ENCODE assay signal across 1 cellular context in the genomic region with DNA sequence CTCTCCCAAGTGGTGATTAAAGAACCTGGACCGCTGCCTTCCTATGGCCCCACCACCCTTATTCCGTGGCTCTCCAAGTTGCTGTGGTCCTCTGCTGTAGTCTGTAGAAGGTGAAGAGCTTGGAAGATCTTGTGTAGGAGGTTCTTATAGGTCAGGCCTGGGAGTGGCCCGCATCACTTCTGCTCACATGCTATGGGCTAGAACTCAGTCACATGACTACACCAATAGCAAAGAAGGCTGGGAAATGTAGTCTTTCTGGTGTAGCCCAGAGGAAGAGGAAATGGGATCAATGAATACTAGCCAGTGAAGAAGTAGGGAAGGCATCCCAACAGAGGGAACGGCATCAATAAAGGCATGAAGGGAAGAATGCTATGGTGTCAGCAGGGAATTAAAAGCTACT.
A peak's percentile ranks its signal among the peaks of the same experiment; 100 is the strongest.
TF ChIP-seq lines count a peak whose summit lies in the region.

No MANE protein-coding gene starts in this region.

TF ChIP-seq in K562, 482 proteins besides CTCF, POLR2A, EP300 and RAD21 (continued from another document and continues in another):
- TF ChIP-seq, protein P1, sequence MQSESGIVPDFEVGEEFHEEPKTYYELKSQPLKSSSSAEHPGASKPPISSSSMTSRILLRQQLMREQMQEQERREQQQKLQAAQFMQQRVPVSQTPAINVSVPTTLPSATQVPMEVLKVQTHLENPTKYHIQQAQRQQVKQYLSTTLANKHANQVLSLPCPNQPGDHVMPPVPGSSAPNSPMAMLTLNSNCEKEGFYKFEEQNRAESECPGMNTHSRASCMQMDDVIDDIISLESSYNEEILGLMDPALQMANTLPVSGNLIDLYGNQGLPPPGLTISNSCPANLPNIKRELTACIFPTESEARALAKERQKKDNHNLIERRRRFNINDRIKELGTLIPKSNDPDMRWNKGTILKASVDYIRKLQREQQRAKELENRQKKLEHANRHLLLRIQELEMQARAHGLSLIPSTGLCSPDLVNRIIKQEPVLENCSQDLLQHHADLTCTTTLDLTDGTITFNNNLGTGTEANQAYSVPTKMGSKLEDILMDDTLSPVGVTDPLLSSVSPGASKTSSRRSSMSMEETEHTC (IDR thresholded peaks at IDR 0.05): no peak
- TF ChIP-seq ARHGAP35 (IDR thresholded peaks at IDR 0.05; ENCODE audit: partially characterized antibody) (no peak), ZNF77 (CRISPR knock-in tag; IDR thresholded peaks at IDR 0.05) (no peak), ZNF764 (CRISPR knock-in tag; IDR thresholded peaks at IDR 0.05; ENCODE audit: low read depth) (no peak), CBFA2T2 (conservative IDR thresholded peaks at IDR 0.05) (peak; percentile 31; the same call in 1 of the 2 replicates), NR2C2 (CRISPR knock-in tag; IDR thresholded peaks at IDR 0.05) (no peak), NR2C2 (tag; IDR thresholded peaks at IDR 0.05) (peak; percentile 65), TAF15 (IDR thresholded peaks at IDR 0.05; ENCODE audit: low read depth, low read length) (no peak), RAD51 (IDR thresholded peaks at IDR 0.05; ENCODE audit: borderline replicate concordance, low read depth) (peak; percentile 82), GABPB2 (CRISPR knock-in tag; conservative IDR thresholded peaks at IDR 0.05) (no peak), GTF2F1 (IDR thresholded peaks at IDR 0.05; ENCODE audit: low read depth, low read length) (no peak), KLF1 (tag; IDR thresholded peaks at IDR 0.05) (no peak), PCBP1 (IDR thresholded peaks at IDR 0.05; ENCODE audit: low read depth, low read length, poor library complexity, severe bottlenecking) (no peak), ZNF785 (CRISPR knock-in tag; IDR thresholded peaks at IDR 0.05) (no peak), FUS (optimal IDR thresholded peaks at IDR 0.05; ENCODE audit: low read depth, low read length) (no peak), ZBTB1 (CRISPR knock-in tag; IDR thresholded peaks at IDR 0.05; ENCODE audit: borderline replicate concordance, low read depth) (no peak), GATAD2A (IDR thresholded peaks at IDR 0.05) (no peak), MYBL2 (IDR thresholded peaks at IDR 0.05; ENCODE audit: low read depth) (no peak), MYBL2 (CRISPR knock-in tag; IDR thresholded peaks at IDR 0.05; ENCODE audit: borderline replicate concordance) (no peak), ZNF431 (CRISPR knock-in tag; IDR thresholded peaks at IDR 0.05) (no peak), NR4A1 (CRISPR knock-in tag; IDR thresholded peaks at IDR 0.05) (no peak), NR4A1 (tag; IDR thresholded peaks at IDR 0.05) (no peak), HIVEP1 (CRISPR knock-in tag; IDR thresholded peaks at IDR 0.05) (no peak), FOXJ2 (tag; IDR thresholded peaks at IDR 0.05) (no peak), KDM5B (IDR thresholded peaks at IDR 0.05; ENCODE audit: insufficient replicate concordance, low read depth, low read length) (no peak), HLTF (IDR thresholded peaks at IDR 0.05) (no peak), GATA2 (CRISPR knock-in tag; IDR thresholded peaks at IDR 0.05) (no peak), HNRNPL (IDR thresholded peaks at IDR 0.05; ENCODE audit: low read depth, low read length) (no peak), RBM25 (IDR thresholded peaks at IDR 0.05; ENCODE audit: low read depth, low read length, severe bottlenecking) (no peak), CAMTA2 (CRISPR knock-in tag; conservative IDR thresholded peaks at IDR 0.05) (no peak), U2AF1 (optimal IDR thresholded peaks at IDR 0.05; ENCODE audit: low read depth, low read length) (no peak), SMARCE1 (IDR thresholded peaks at IDR 0.05) (no peak), POLR2H (tag; IDR thresholded peaks at IDR 0.05; ENCODE audit: low read depth) (no peak), FIP1L1 (IDR thresholded peaks at IDR 0.05; ENCODE audit: low read depth, low read length, poor library complexity, severe bottlenecking) (no peak), CGGBP1 (CRISPR knock-in tag; IDR thresholded peaks at IDR 0.05) (no peak), BRD9 (IDR thresholded peaks at IDR 0.05; ENCODE audit: low read depth, partially characterized antibody) (no peak), SPI1 (IDR thresholded peaks at IDR 0.05; ENCODE audit: borderline replicate concordance, low read depth, low read length) (peak; percentile 50; the same call in 1 of the 2 replicates), NFRKB (IDR thresholded peaks at IDR 0.05; ENCODE audit: low read depth) (no peak), MIER1 (IDR thresholded peaks at IDR 0.05; ENCODE audit: low read depth) (no peak), SUPT5H (IDR thresholded peaks at IDR 0.05) (no peak), ZNF23 (CRISPR knock-in tag; IDR thresholded peaks at IDR 0.05) (no peak), ZBTB8A (IDR thresholded peaks at IDR 0.05; ENCODE audit: partially characterized antibody) (no peak), TGIF2 (CRISPR knock-in tag; IDR thresholded peaks at IDR 0.05) (no peak), ZFX (CRISPR knock-in tag; IDR thresholded peaks at IDR 0.05) (no peak), TSC22D4 (tag; IDR thresholded peaks at IDR 0.05) (no peak), HDAC3 (IDR thresholded peaks at IDR 0.05; ENCODE audit: borderline replicate concordance, partially characterized antibody) (no peak), PREB (CRISPR knock-in tag; IDR thresholded peaks at IDR 0.05) (no peak), PPARD (CRISPR knock-in tag; IDR thresholded peaks at IDR 0.05) (no peak), NONO (IDR thresholded peaks at IDR 0.05; ENCODE audit: low read depth in 2 of 2, low read length in 1 of 2) (no peak), ZNF551 (CRISPR knock-in tag; IDR thresholded peaks at IDR 0.05) (no peak), JUNB (CRISPR knock-in tag; conservative IDR thresholded peaks at IDR 0.05) (no peak), ZNF584 (CRISPR knock-in tag; IDR thresholded peaks at IDR 0.05; ENCODE audit: low read depth) (no peak), XRCC3 (IDR thresholded peaks at IDR 0.05) (no peak), RERE (CRISPR knock-in tag; IDR thresholded peaks at IDR 0.05; ENCODE audit: borderline replicate concordance) (no peak), ZNF589 (CRISPR knock-in tag; IDR thresholded peaks at IDR 0.05; ENCODE audit: low read depth) (no peak), TEAD2 (tag; IDR thresholded peaks at IDR 0.05) (no peak), STAT5A (IDR thresholded peaks at IDR 0.05; ENCODE audit: borderline replicate concordance, low read length) (no peak), EHMT2 (IDR thresholded peaks at IDR 0.05) (no peak), FOXA3 (CRISPR knock-in tag; conservative IDR thresholded peaks at IDR 0.05 in 1 of 2, IDR thresholded peaks at IDR 0.05 in 1 of 2) (no peak), ZNF561 (CRISPR knock-in tag; conservative IDR thresholded peaks at IDR 0.05) (no peak), HCFC1 (IDR thresholded peaks at IDR 0.05; ENCODE audit: low read depth, low read length) (peak; percentile 82)
- TF ChIP-seq, protein P2, sequence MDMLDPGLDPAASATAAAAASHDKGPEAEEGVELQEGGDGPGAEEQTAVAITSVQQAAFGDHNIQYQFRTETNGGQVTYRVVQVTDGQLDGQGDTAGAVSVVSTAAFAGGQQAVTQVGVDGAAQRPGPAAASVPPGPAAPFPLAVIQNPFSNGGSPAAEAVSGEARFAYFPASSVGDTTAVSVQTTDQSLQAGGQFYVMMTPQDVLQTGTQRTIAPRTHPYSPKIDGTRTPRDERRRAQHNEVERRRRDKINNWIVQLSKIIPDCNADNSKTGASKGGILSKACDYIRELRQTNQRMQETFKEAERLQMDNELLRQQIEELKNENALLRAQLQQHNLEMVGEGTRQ (CRISPR knock-in tag; IDR thresholded peaks at IDR 0.05): peak; percentile 89
- TF ChIP-seq, protein P3, sequence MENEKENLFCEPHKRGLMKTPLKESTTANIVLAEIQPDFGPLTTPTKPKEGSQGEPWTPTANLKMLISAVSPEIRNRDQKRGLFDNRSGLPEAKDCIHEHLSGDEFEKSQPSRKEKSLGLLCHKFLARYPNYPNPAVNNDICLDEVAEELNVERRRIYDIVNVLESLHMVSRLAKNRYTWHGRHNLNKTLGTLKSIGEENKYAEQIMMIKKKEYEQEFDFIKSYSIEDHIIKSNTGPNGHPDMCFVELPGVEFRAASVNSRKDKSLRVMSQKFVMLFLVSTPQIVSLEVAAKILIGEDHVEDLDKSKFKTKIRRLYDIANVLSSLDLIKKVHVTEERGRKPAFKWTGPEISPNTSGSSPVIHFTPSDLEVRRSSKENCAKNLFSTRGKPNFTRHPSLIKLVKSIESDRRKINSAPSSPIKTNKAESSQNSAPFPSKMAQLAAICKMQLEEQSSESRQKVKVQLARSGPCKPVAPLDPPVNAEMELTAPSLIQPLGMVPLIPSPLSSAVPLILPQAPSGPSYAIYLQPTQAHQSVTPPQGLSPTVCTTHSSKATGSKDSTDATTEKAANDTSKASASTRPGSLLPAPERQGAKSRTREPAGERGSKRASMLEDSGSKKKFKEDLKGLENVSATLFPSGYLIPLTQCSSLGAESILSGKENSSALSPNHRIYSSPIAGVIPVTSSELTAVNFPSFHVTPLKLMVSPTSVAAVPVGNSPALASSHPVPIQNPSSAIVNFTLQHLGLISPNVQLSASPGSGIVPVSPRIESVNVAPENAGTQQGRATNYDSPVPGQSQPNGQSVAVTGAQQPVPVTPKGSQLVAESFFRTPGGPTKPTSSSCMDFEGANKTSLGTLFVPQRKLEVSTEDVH (IDR thresholded peaks at IDR 0.05; ENCODE audit: low read depth, partially characterized antibody): no peak
- TF ChIP-seq, protein P4, sequence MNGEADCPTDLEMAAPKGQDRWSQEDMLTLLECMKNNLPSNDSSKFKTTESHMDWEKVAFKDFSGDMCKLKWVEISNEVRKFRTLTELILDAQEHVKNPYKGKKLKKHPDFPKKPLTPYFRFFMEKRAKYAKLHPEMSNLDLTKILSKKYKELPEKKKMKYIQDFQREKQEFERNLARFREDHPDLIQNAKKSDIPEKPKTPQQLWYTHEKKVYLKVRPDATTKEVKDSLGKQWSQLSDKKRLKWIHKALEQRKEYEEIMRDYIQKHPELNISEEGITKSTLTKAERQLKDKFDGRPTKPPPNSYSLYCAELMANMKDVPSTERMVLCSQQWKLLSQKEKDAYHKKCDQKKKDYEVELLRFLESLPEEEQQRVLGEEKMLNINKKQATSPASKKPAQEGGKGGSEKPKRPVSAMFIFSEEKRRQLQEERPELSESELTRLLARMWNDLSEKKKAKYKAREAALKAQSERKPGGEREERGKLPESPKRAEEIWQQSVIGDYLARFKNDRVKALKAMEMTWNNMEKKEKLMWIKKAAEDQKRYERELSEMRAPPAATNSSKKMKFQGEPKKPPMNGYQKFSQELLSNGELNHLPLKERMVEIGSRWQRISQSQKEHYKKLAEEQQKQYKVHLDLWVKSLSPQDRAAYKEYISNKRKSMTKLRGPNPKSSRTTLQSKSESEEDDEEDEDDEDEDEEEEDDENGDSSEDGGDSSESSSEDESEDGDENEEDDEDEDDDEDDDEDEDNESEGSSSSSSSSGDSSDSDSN (IDR thresholded peaks at IDR 0.05; ENCODE audit: borderline replicate concordance in 1 of 2, low read depth in 2 of 2, low read length in 2 of 2): no peak
- TF ChIP-seq, protein P5, sequence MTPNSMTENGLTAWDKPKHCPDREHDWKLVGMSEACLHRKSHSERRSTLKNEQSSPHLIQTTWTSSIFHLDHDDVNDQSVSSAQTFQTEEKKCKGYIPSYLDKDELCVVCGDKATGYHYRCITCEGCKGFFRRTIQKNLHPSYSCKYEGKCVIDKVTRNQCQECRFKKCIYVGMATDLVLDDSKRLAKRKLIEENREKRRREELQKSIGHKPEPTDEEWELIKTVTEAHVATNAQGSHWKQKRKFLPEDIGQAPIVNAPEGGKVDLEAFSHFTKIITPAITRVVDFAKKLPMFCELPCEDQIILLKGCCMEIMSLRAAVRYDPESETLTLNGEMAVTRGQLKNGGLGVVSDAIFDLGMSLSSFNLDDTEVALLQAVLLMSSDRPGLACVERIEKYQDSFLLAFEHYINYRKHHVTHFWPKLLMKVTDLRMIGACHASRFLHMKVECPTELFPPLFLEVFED (CRISPR knock-in tag; conservative IDR thresholded peaks at IDR 0.05): no peak
